8 cellular contexts compared by ENCODE assay signal in the genomic region with DNA sequence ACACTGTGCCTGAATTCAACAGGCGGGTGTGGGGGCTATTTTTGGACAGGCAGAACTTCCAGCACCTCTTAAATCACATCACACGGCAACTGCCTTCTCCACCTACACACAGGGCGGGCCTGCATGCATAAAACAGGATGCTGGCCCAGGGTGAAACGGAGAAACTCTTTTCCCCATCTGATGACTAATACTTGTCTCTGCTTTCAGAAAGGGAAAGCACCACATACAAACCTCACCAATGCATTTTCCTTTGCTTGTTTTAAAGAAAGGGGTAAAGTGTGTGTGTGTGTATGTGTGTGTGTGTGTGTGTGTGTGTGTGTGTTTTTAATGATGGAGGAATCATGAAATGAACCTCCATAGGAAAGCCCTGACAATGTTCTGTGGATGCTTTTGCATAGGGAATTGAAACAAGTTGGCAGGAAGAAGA.
DNase-seq lines count a peak whose midpoint lies in the region; ATAC-seq and TF ChIP-seq lines count a peak whose summit lies in the region.

No MANE protein-coding gene starts in this region.

- DNase-seq in GM12865 (ENCODE audit: low read depth) (peak; percentile 85), fibroblast of peridontal ligament (ENCODE audit: extremely low read depth) (peak; percentile 78), DMS153 treated with DMSO at 0.1 percent for 48 hours (lab: John Stamatoyannopoulos, UW; ENCODE audit: unreplicated experiment) (no peak), DMS 273 treated with DMSO at 0.1 percent for 48 hours (lab: John Stamatoyannopoulos, UW) (no peak)
- peak; percentile 25 to 64 for DNase-seq in stimulated activated naive CD8-positive, alpha-beta T cell treated with anti-CD3 and anti-CD28 coated beads, Interleukin-15, amount 100 ng/mL, for 72 hours
- DNase-seq in effector CD8-positive, alpha-beta T cell (lab: John Stamatoyannopoulos, UW): no peak

- no peak overlapping the region for H3K4me3 ChIP-seq in GM12865 (ENCODE audit: low read depth, low read length)

- no peaks in the 10 kb centered on the region for H3K9me3 Mint-ChIP-seq in stimulated activated naive CD8-positive, alpha-beta T cell treated with anti-CD3 and anti-CD28 coated beads, Interleukin-15, amount 100 ng/mL, for 72 hours

- H3K27me3 Mint-ChIP-seq in stimulated activated naive CD8-positive, alpha-beta T cell treated with anti-CD3 and anti-CD28 coated beads, Interleukin-15, amount 100 ng/mL, for 72 hours: peaks cover 31% of the 10 kb centered on the region

- no peak for TF ChIP-seq CTCF in GM12865 (IDR thresholded peaks at IDR 0.05; ENCODE audit: insufficient read depth, low read depth, low read length, missing control alignments)

- peak overlapping the region in 1 of 2 donors; percentile 31 for H3K4me3 Mint-ChIP-seq in stimulated activated naive CD8-positive, alpha-beta T cell treated with anti-CD3 and anti-CD28 coated beads, Interleukin-15, amount 100 ng/mL, for 72 hours

- peaks cover 9% of the 10 kb centered on the region for H3K4me1 Mint-ChIP-seq in stimulated activated naive CD8-positive, alpha-beta T cell treated with anti-CD3 and anti-CD28 coated beads, Interleukin-15, amount 100 ng/mL, for 72 hours

- H3K27ac Mint-ChIP-seq in stimulated activated naive CD8-positive, alpha-beta T cell treated with anti-CD3 and anti-CD28 coated beads, Interleukin-15, amount 100 ng/mL, for 72 hours: peak overlapping the region in 1 of 2 donors; percentile 40

- ATAC-seq in GM21515 (IDR thresholded peaks at IDR 0.05; ENCODE audit: unreplicated experiment) (peak; percentile 99), HG03571 (IDR thresholded peaks at IDR 0.05; ENCODE audit: unreplicated experiment) (peak; percentile 99)
- ATAC-seq in stimulated activated naive CD8-positive, alpha-beta T cell treated with anti-CD3 and anti-CD28 coated beads, Interleukin-15, amount 100 ng/mL, for 72 hours: peak; percentile 98

Comparison
In these comparisons a context has a peak if more than half of its experiments do, and no peak if none do; other contexts are left out.
1. DNase-seq: peak in GM12865 (single experiment), fibroblast of peridontal ligament (single experiment) and stimulated activated naive CD8-positive, alpha-beta T cell treated with anti-CD3 and anti-CD28 coated beads, Interleukin-15, amount 100 ng/mL, for 72 hours (2 of 2); none in DMS153 treated with DMSO at 0.1 percent for 48 hours (single experiment), DMS 273 treated with DMSO at 0.1 percent for 48 hours (single experiment) and effector CD8-positive, alpha-beta T cell (single experiment).
2. Peak in every context shown above with its lines, with median percentiles within 50 percentile points of each other: ATAC-seq.